Comparison of ENCODE assay signal across 21 cellular contexts in genomic region chr3:197420566-197420965, GRCh38.
"Had no signal": no experiment of that assay in that cellular context is flagged by ENCODE, and none has a peak within 500 bp of the region (broad histone marks: within the 10 kb centered on the region; RNA-seq: fewer than 3 reads in every experiment).

No MANE protein-coding gene starts in this region.

- H3K9me3 Mint-ChIP-seq: activated naive CD4-positive, alpha-beta T cell treated with anti-CD3 and anti-CD28 coated beads for 36 hours; effector memory CD8-positive, alpha-beta T cell; naive B cell; type B pancreatic cell had no signal

- H3K27ac ChIP-seq: SJSA1, stomach had no signal

- H3K9me3 ChIP-seq: esophagus muscularis mucosa, SJSA1, stomach had no signal

- H3K4me1 Mint-ChIP-seq: naive B cell had no signal

- ATAC-seq: effector memory CD8-positive, alpha-beta T cell; left colon had no signal

- H3K27me3 ChIP-seq: SJSA1 had no signal

- DNase-seq: activated CD4-positive, alpha-beta T cell treated with anti-CD3 and anti-CD28 coated beads for 1 hour; activated CD8-positive, alpha-beta memory T cell treated with anti-CD3 and anti-CD28 coated beads for 24 hours; activated CD8-positive, alpha-beta memory T cell treated with anti-CD3 and anti-CD28 coated beads, Interleukin-2, amount 50 U/mL, for 4 hours; activated effector memory CD4-positive, alpha-beta T cell treated with Interleukin-2 at 50 U/mL for 16 hours; activated naive CD4-positive, alpha-beta T cell treated with anti-CD3 and anti-CD28 coated beads for 36 hours; activated T-cell treated with anti-CD3 and anti-CD28 coated beads, Interleukin-2, amount 50 U/mL, for 48 hours; central memory CD4-positive, alpha-beta T cell; effector memory CD8-positive, alpha-beta T cell; islet precursor cell; left colon; naive B cell; occipital lobe; retina; stimulated activated CD4-positive, alpha-beta T cell treated with anti-CD3 and anti-CD28 coated beads, Interleukin-1b, Interleukin-23, amount 100 ng/mL, for 48 hours; stomach; T-helper 9 cell had no signal

- H3K4me3 ChIP-seq: esophagus muscularis mucosa, lung, SJSA1, stomach had no signal

- H3K36me3 Mint-ChIP-seq: brain, naive B cell, type B pancreatic cell had no signal

- H3K36me3 ChIP-seq: esophagus muscularis mucosa, SJSA1, stomach had no signal

- H3K4me3 Mint-ChIP-seq: activated naive CD4-positive, alpha-beta T cell treated with anti-CD3 and anti-CD28 coated beads for 36 hours; brain; effector memory CD8-positive, alpha-beta T cell; naive B cell; type B pancreatic cell had no signal

- H3K27ac Mint-ChIP-seq: activated naive CD4-positive, alpha-beta T cell treated with anti-CD3 and anti-CD28 coated beads for 36 hours; brain; effector memory CD8-positive, alpha-beta T cell; naive B cell; type B pancreatic cell had no signal
